In the genomic region with DNA sequence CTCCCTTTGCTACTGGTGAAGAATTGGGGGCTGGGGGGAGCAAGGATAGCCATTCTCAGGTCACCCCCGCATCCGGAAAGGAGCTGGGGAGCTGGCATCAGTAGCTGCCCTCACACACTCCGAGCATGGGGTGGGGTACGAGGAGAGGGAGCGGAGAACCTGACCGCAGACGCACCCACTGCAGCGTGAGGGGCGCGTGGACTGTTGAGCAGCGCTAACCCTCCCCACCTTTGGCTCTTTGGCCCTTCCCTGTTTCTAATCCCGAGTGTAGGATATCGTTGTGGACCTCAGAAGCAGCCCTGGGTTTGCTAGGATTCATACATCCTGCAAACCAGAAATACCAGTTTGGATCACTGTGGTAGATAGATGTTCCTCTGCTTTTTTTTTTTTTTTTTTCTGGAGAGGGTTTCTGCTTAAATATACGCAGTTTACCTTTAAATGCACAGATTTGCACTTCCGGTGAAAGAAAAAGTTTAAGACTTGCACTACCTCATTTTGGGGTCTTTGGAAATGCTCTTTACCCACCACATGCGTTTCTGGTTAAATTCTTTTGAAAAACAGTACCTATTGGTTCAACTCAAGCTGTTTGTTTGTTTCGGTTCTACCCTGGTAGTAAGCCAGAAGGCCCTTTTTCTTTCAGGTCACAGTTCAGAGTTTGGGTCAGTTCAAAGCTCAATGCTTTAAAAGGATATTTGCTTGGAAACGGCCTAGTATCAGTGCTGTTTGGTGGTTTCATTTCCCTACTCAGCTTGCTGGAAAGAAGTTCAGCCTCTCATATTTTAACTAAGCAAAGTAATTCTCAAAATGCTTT, we compare ENCODE assay signal across 8 cellular contexts. TPM values are rescaled to one million over a fixed set of nuclear protein-coding genes. Genes with fewer than 3 reads are reported as not detected.
A peak's percentile ranks its signal among the peaks of the same experiment; 100 is the strongest.
DNase-seq lines count a peak whose midpoint lies in the region; ATAC-seq, FAIRE-seq and TF ChIP-seq lines count a peak whose summit lies in the region.

No MANE protein-coding gene starts in this region.

- FAIRE-seq in HTR-8/SVneo (lab: Jason Lieb, UNC): no peak

- H2AFZ ChIP-seq in DND-41 (ENCODE audit: low read depth, low read length): peak overlapping the region; percentile 83
- H2AFZ ChIP-seq in SK-N-SH (ENCODE audit: low read depth): peak overlapping the region; percentile 79

- TF ChIP-seq CTCF in DND-41 (IDR thresholded peaks at IDR 0.05; ENCODE audit: borderline replicate concordance, extremely low read depth, low read length, poor library complexity, severe bottlenecking): no peak
- no peak for TF ChIP-seq CTCF in SK-N-SH (IDR thresholded peaks at IDR 0.05)
- TF ChIP-seq CTCF in left lung (IDR thresholded peaks at IDR 0.05): no peak

- TF ChIP-seq RAD21 in SK-N-SH (IDR thresholded peaks at IDR 0.05; ENCODE audit: low read length): no peak

- POLR2A ChIA-PET in SK-N-SH (lab: Yijun Ruan, JAX): interaction anchor here (0.6 to 1.9 kb wide), 5 partner anchors 12 to 91 kb away, joined by 3 to 7 read pairs (median 3); a partner anchor contains a TSS

- peaks cover 33% of the 10 kb centered on the region for H3F3A ChIP-seq in SK-N-SH (replicated peaks; ENCODE audit: insufficient read depth)

- H3K27ac ChIP-seq in DND-41 (ENCODE audit: low read length): peak overlapping the region; percentile 76
- peak overlapping the region; percentile 86 to 92 for H3K27ac ChIP-seq in SK-N-SH (ENCODE audit: low read depth in 2 of 2, low read length in 1 of 2)
- H3K27ac ChIP-seq in left lung: peak overlapping the region; percentile 96 to 98

- H3K79me2 ChIP-seq in DND-41 (ENCODE audit: insufficient read depth, low read length) (peaks cover 58% of the 10 kb centered on the region), SK-N-SH (ENCODE audit: insufficient read depth) (peaks cover 56% of the 10 kb centered on the region)

- peaks cover 16% of the 10 kb centered on the region for H3K36me3 ChIP-seq in DND-41 (ENCODE audit: insufficient read depth, low read length)
- peaks cover 0 to 7% of the 10 kb centered on the region in 2 experiments for H3K36me3 ChIP-seq in SK-N-SH (replicated peaks in 1 of 2; ENCODE audit: control insufficient read depth in 1 of 2, insufficient read depth in 2 of 2, low read length in 1 of 2)
- no peaks in the 10 kb centered on the region for H3K36me3 ChIP-seq in left lung

- no peaks in the 10 kb centered on the region for H3K9me3 ChIP-seq in DND-41 (ENCODE audit: insufficient read depth, low read length, severe bottlenecking)
- no peaks in the 10 kb centered on the region for H3K9me3 ChIP-seq in SK-N-SH
- H3K9me3 ChIP-seq in left lung: no peaks in the 10 kb centered on the region

- TF ChIP-seq EP300 in SK-N-SH (IDR thresholded peaks at IDR 0.05; ENCODE audit: borderline replicate concordance in 1 of 2, low read depth in 1 of 2, low read length in 1 of 2): no peak

- H3K4me1 ChIP-seq in DND-41 (ENCODE audit: insufficient read depth, low read length) (peaks cover 49% of the 10 kb centered on the region), SK-N-SH (ENCODE audit: control insufficient read depth in 1 of 2, insufficient read depth in 2 of 2, low read depth in 1 of 2, low read length in 1 of 2) (peaks cover 3 to 23% of the 10 kb centered on the region in 2 experiments), left lung (peaks cover 19 to 58% of the 10 kb centered on the region in 2 donors)

- H3K9ac ChIP-seq in DND-41 (ENCODE audit: low read depth, low read length) (peak overlapping the region; percentile 83), SK-N-SH (peak overlapping the region; percentile 98)

- H3K27me3 ChIP-seq in DND-41 (ENCODE audit: insufficient read depth, low read length, poor library complexity) (no peaks in the 10 kb centered on the region), SK-N-SH (ENCODE audit: insufficient read depth) (no peaks in the 10 kb centered on the region), left lung (no peaks in the 10 kb centered on the region)

- ATAC-seq in DND-41 (ENCODE audit: insufficient read depth, low read depth) (peak; percentile 64), GM21447 (IDR thresholded peaks at IDR 0.05; ENCODE audit: unreplicated experiment) (peak; percentile 45), left lung (peak; percentile 40), HG03565 (IDR thresholded peaks at IDR 0.05; ENCODE audit: unreplicated experiment) (no peak)

- H3K4me2 ChIP-seq in DND-41 (ENCODE audit: insufficient read depth, low read length) (peak overlapping the region; percentile 94), SK-N-SH (peak overlapping the region; percentile 92)

- peaks cover 32% of the 10 kb centered on the region; the same call in 1 of the 2 replicates for H4K20me1 ChIP-seq in DND-41 (ENCODE audit: insufficient read depth, low read length)
- peaks cover 27% of the 10 kb centered on the region for H4K20me1 ChIP-seq in SK-N-SH (ENCODE audit: insufficient read depth)

- CTCF ChIA-PET in SK-N-SH (lab: Yijun Ruan, JAX): interaction anchor here (0.8 to 2.1 kb wide), 4 partner anchors 9 to 174 kb away, joined by 4 to 5 read pairs (median 5); no protein-coding TSS in a partner anchor

- no peaks in the 10 kb centered on the region for H3K9me2 ChIP-seq in SK-N-SH

- intact Hi-C loops in left lung (cut with DNase I): no loop called here

- 2% methylated on average over 7 of the region's 18 CpGs for WGBS in SK-N-SH (ENCODE audit: low lambda C conversion rate)

- peak; percentile 63 for DNase-seq in DND-41
- peak; percentile 21 for DNase-seq in HTR-8/SVneo (ENCODE audit: insufficient read length, low spot score)
- peak; percentile 73 for DNase-seq in SK-N-SH
- peak; percentile 21 for DNase-seq in cerebellar cortex (ENCODE audit: low spot score)
- DNase-seq in left lung: peak in 1 of 2 donors; percentile 57
- DNase-seq in stimulated activated CD8-positive, alpha-beta memory T cell treated with anti-CD3 and anti-CD28 coated beads, Interleukin-7, amount 100 ng/mL, for 48 hours (ENCODE audit: extremely low read depth in 1 of 2, low read depth in 1 of 2): peak; percentile 20 to 25

- peak overlapping the region; percentile 79 to 93 for H3K4me3 ChIP-seq in DND-41 (ENCODE audit: low read depth in 1 of 2, low read length in 2 of 2)
- peak overlapping the region; percentile 89 to 96 for H3K4me3 ChIP-seq in SK-N-SH (ENCODE audit: low read depth in 2 of 2, low read length in 1 of 2)
- H3K4me3 ChIP-seq in left lung: peak overlapping the region; percentile 88 to 92

TF ChIP-seq in SK-N-SH, 30 proteins besides CTCF, POLR2A, EP300 and RAD21:
- no peak for TF ChIP-seq GATA2 (CRISPR knock-in tag; IDR thresholded peaks at IDR 0.05)
- TF ChIP-seq RCOR1 (IDR thresholded peaks at IDR 0.05; ENCODE audit: low read length): no peak
- TF ChIP-seq, protein P1, sequence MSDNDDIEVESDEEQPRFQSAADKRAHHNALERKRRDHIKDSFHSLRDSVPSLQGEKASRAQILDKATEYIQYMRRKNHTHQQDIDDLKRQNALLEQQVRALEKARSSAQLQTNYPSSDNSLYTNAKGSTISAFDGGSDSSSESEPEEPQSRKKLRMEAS (IDR thresholded peaks at IDR 0.05; ENCODE audit: low read depth): peak; percentile 24; the same call in 1 of the 2 replicates
- no peak for TF ChIP-seq FOXM1 (IDR thresholded peaks at IDR 0.05; ENCODE audit: low read depth)

RNA-seq across cellular contexts. Expression of a gene that starts 0.8 kb away (rescaled TPM):
- polyA plus RNA-seq in SK-N-SH (2012; rRNA removed): 2.8 and 3.4 TPM in 2 replicates
- polyA plus RNA-seq in SK-N-SH (2012; cell fraction: cytosol; rRNA removed): 3.2 and 3.8 TPM in 2 replicates
- polyA plus RNA-seq in SK-N-SH (2012; cell fraction: nucleus; rRNA removed): 5.8 and 7.8 TPM in 2 replicates
- total RNA-seq in left lung: 10 to 100 TPM; 24.3 to 37.7 TPM

RNA-seq across cellular contexts. Expression of a gene that starts 33.2 kb away (rescaled TPM):
- 0.60 and 0.66 TPM in 2 replicates for polyA plus RNA-seq in SK-N-SH (2012; rRNA removed)
- polyA plus RNA-seq in SK-N-SH (2012; cell fraction: cytosol; rRNA removed): 0.41 and 0.68 TPM in 2 replicates
- 0.23 and 0.28 TPM in 2 replicates for polyA plus RNA-seq in SK-N-SH (2012; cell fraction: nucleus; rRNA removed)
- total RNA-seq in left lung: 1 to 10 TPM in 1 of 2 donors, under 1 TPM in 1; 0.35 to 1.1 TPM
